ENCODE assay signal across 8 cellular contexts in genomic region chr14:91116401-91116800, GRCh38. TPM values are rescaled to one million over a fixed set of nuclear protein-coding genes. Genes with fewer than 3 reads are reported as not detected.
DNase-seq lines count a peak whose midpoint lies in the region; ATAC-seq and TF ChIP-seq lines count a peak whose summit lies in the region.
"Not testable (repeated sequence)": the region's sequence is repeated elsewhere in the genome, so short reads cannot be mapped to it uniquely, and the experiment has no call there.

No MANE protein-coding gene starts in this region.

- not testable (repeated sequence) for H2AK5ac ChIP-seq in mesendoderm (ENCODE audit: low read length)

- not testable (repeated sequence) for ATAC-seq in WTC11

- H2BK120ac ChIP-seq in mesendoderm (ENCODE audit: low read depth, low read length), result not testable (repeated sequence)

- H3K36me3 Mint-ChIP-seq in WTC11, result peaks cover 24% of the 10 kb centered on the region
- H3K36me3 Mint-ChIP-seq in activated naive CD4-positive, alpha-beta T cell treated with anti-CD3 and anti-CD28 coated beads, Interleukin-2, amount 50 U/mL, for 24 hours, result peaks cover 13% of the 10 kb centered on the region
- H3K36me3 Mint-ChIP-seq in endothelial cell (ENCODE audit: low read depth, unreplicated experiment), result peaks cover 33% of the 10 kb centered on the region

- not testable (repeated sequence) for H3K27me3 Mint-ChIP-seq in WTC11 (ENCODE audit: low read depth); activated naive CD4-positive, alpha-beta T cell treated with anti-CD3 and anti-CD28 coated beads, Interleukin-2, amount 50 U/mL, for 24 hours
- H3K27me3 Mint-ChIP-seq in endothelial cell (ENCODE audit: unreplicated experiment), result peaks cover 11% of the 10 kb centered on the region

- not testable (repeated sequence) for H3K36me3 ChIP-seq in GM06990 (ENCODE audit: control insufficient read depth, insufficient read depth, low read length); mesendoderm (ENCODE audit: control insufficient read depth, insufficient read depth, low read length); uterus

- H3K27me3 ChIP-seq in GM06990 (replicated peaks; ENCODE audit: control insufficient read depth, insufficient read depth, low read length); mesendoderm (ENCODE audit: insufficient read depth, low read length, poor library complexity); uterus: not testable (repeated sequence)

- DNase-seq in GM06990 (ENCODE audit: extremely low read depth, insufficient read length); WTC11 (ENCODE audit: low spot score); endothelial cell (ENCODE audit: low spot score); mesendoderm; uterus: not testable (repeated sequence)
- peak; percentile 41 for DNase-seq in NOMO-1 treated with DMSO at 0.1 percent for 48 hours (lab: John Stamatoyannopoulos, UW; ENCODE audit: unreplicated experiment)
- peak; percentile 34 for DNase-seq in stimulated activated CD4-positive, alpha-beta T cell treated with anti-CD3 and anti-CD28 coated beads, Interleukin-15, amount 100 ng/mL, for 24 hours

- CTCF ChIA-PET in WTC11 (lab: Charles Lee), result interaction anchor here (3.5 kb wide), 1 partner anchor 56 kb away, joined by 17 read pairs; the partner anchor contains the start of gene RPS6KA5

- H3K18ac ChIP-seq in mesendoderm (ENCODE audit: low read length), result peak overlapping the region; percentile 11

- H3K9me3 ChIP-seq in uterus, result not testable (repeated sequence)

- not testable (repeated sequence) for H2BK15ac ChIP-seq in mesendoderm (replicated peaks; ENCODE audit: low read depth)

- TF ChIP-seq POLR2A in uterus (IDR thresholded peaks at IDR 0.05), result not testable (repeated sequence)

- H3K4me1 Mint-ChIP-seq in WTC11 (peaks cover 69% of the 10 kb centered on the region), endothelial cell (ENCODE audit: unreplicated experiment) (peaks cover 50% of the 10 kb centered on the region)
- peaks cover 78% of the 10 kb centered on the region for H3K4me1 Mint-ChIP-seq in activated naive CD4-positive, alpha-beta T cell treated with anti-CD3 and anti-CD28 coated beads, Interleukin-2, amount 50 U/mL, for 24 hours

- WGBS in mesendoderm (ENCODE audit: extremely low coverage, insufficient coverage, low lambda C conversion rate), result no CpG with 5 or more reads among the region's 3 CpGs

- H4K8ac ChIP-seq in mesendoderm (ENCODE audit: low read depth, low read length), result not testable (repeated sequence)

- H3K56ac ChIP-seq in mesendoderm (ENCODE audit: low read length), result not testable (repeated sequence)

- not testable (repeated sequence) for TF ChIP-seq CTCF in GM06990 (IDR thresholded peaks at IDR 0.05; ENCODE audit: insufficient read depth, low read length, poor library complexity, severe bottlenecking); WTC11 (IDR thresholded peaks at IDR 0.05); endothelial cell (IDR thresholded peaks at IDR 0.05; ENCODE audit: unreplicated experiment); uterus (IDR thresholded peaks at IDR 0.05)

- H3K23ac ChIP-seq in mesendoderm (ENCODE audit: low read length), result not testable (repeated sequence)

- peak overlapping the region; percentile 81 for H3K4me3 ChIP-seq in GM06990 (replicated peaks; ENCODE audit: low read depth, low read length)
- H3K4me3 ChIP-seq in mesendoderm (ENCODE audit: low read length); uterus: not testable (repeated sequence)

- H3K27ac Mint-ChIP-seq in WTC11, result peak overlapping the region; percentile 72; the same call in 1 of the 2 replicates
- peak overlapping the region; percentile 95 for H3K27ac Mint-ChIP-seq in activated naive CD4-positive, alpha-beta T cell treated with anti-CD3 and anti-CD28 coated beads, Interleukin-2, amount 50 U/mL, for 24 hours
- peak overlapping the region; percentile 27 for H3K27ac Mint-ChIP-seq in endothelial cell (ENCODE audit: unreplicated experiment)

- not testable (repeated sequence) for H3K27ac ChIP-seq in mesendoderm (ENCODE audit: low read depth, low read length)
- peak overlapping the region; percentile 8 to 90 for H3K27ac ChIP-seq in uterus

- H3K9ac ChIP-seq in mesendoderm (ENCODE audit: low read length), result not testable (repeated sequence)

- H3K4ac ChIP-seq in mesendoderm (ENCODE audit: low read depth, low read length), result not testable (repeated sequence)

- not testable (repeated sequence) for H3K4me3 Mint-ChIP-seq in WTC11; endothelial cell (ENCODE audit: unreplicated experiment)
- peak overlapping the region; percentile 99 for H3K4me3 Mint-ChIP-seq in activated naive CD4-positive, alpha-beta T cell treated with anti-CD3 and anti-CD28 coated beads, Interleukin-2, amount 50 U/mL, for 24 hours

- H3K79me2 ChIP-seq in mesendoderm (ENCODE audit: control insufficient read depth, insufficient read depth, low read length), result not testable (repeated sequence)

- POLR2A ChIA-PET in WTC11 (lab: Charles Lee), result not testable (repeated sequence)

- H3K79me1 ChIP-seq in mesendoderm (ENCODE audit: low read length), result not testable (repeated sequence)

- H3K4me2 ChIP-seq in mesendoderm (ENCODE audit: low read length), result not testable (repeated sequence)

- intact Hi-C loops in uterus (cut with DNase I; ENCODE audit: low total_unique reads), result not testable (repeated sequence)

- H2BK5ac ChIP-seq in mesendoderm (ENCODE audit: low read length), result not testable (repeated sequence)

- H3K4me1 ChIP-seq in mesendoderm (ENCODE audit: control insufficient read depth, low read depth, low read length); uterus: not testable (repeated sequence)

- H4K5ac ChIP-seq in mesendoderm (ENCODE audit: low read length), result not testable (repeated sequence)

- peaks cover 22% of the 10 kb centered on the region for H3K9me3 Mint-ChIP-seq in WTC11
- H3K9me3 Mint-ChIP-seq in activated naive CD4-positive, alpha-beta T cell treated with anti-CD3 and anti-CD28 coated beads, Interleukin-2, amount 50 U/mL, for 24 hours; endothelial cell (ENCODE audit: unreplicated experiment): not testable (repeated sequence)

RNA-seq across cellular contexts. Expression of gene DGLUCY, which starts 2.5 kb away (rescaled TPM):
- total RNA-seq in WTC11 (2021) (35.4 to 38.7 TPM (median 36.9 TPM) in 3 replicates), endothelial cell (ENCODE audit: unreplicated experiment) (65.1 TPM), uterus (10 to 100 TPM; 14.7 to 81.5 (median 61.6) TPM)
- 9.2 TPM for polyA plus RNA-seq in mesendoderm (2013, experiment 1 of 2)
- polyA plus RNA-seq in mesendoderm (2013, experiment 2 of 2), result 9.7 TPM

RNA-seq across cellular contexts. Expression of gene RPS6KA5, which starts 56.0 kb away (rescaled TPM):
- total RNA-seq in WTC11 (2021) (3.7 to 5.3 TPM (median 5.2 TPM) in 3 replicates), endothelial cell (ENCODE audit: unreplicated experiment) (13.8 TPM), uterus (10 to 100 TPM in 2 of 4 donors, 1 to 10 TPM in 2; 3.8 to 20.0 (median 14.8) TPM)
- polyA plus RNA-seq in mesendoderm (2013, experiment 1 of 2), result 1.4 TPM
- 1.5 TPM for polyA plus RNA-seq in mesendoderm (2013, experiment 2 of 2)

Comparison
In these comparisons a context has a peak if more than half of its experiments do, and no peak if none do; other contexts are left out.
1. H3K27ac Mint-ChIP-seq: peak in every context shown above with its lines; median percentile 95 in activated naive CD4-positive, alpha-beta T cell treated with anti-CD3 and anti-CD28 coated beads, Interleukin-2, amount 50 U/mL, for 24 hours; 72 in WTC11; 27 in endothelial cell.